29 cellular contexts compared by ENCODE assay signal in the genomic region with DNA sequence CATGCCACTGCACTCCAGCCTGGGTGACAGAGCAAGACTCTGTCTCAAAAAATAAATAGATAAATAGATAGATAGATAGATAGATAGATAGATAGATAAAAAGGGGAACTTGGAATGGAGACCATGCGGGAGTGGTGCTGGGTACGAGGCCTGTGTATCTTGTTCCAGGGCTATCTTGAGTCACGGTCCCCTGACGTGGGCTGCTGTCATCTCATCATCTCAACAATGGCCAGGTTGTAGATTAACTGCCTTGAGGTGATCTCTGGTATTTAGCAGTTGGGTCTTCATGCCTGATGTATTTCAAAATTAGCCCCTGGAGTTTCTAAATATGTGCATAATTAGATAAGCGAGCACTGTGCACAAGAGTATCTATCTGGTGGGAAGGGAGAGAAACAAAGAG.
"Had no signal": no experiment of that assay in that cellular context is flagged by ENCODE, and none has a peak within 500 bp of the region (broad histone marks: within the 10 kb centered on the region; RNA-seq: fewer than 3 reads in every experiment).

No MANE protein-coding gene starts in this region.

- FAIRE-seq: colon, endometrium, endothelial cell of umbilical vein, frontal cortex had no signal

- H3K9me3 ChIP-seq: colonic mucosa, esophagus muscularis mucosa, esophagus squamous epithelium, gastrocnemius medialis, gastroesophageal sphincter, heart left ventricle, heart right ventricle had no signal

- ATAC-seq: effector memory CD8-positive, alpha-beta T cell; esophagus mucosa; foreskin keratinocyte; gastrocnemius medialis; gastroesophageal sphincter; heart left ventricle; heart right ventricle had no signal

- H3K36me3 ChIP-seq: colonic mucosa, esophagus muscularis mucosa, esophagus squamous epithelium, gastrocnemius medialis, gastroesophageal sphincter, heart left ventricle, heart right ventricle had no signal

- H3K4me3 ChIP-seq: colonic mucosa, coronary artery, dorsolateral prefrontal cortex, esophagus muscularis mucosa, esophagus squamous epithelium, gastrocnemius medialis, gastroesophageal sphincter, heart left ventricle, heart right ventricle had no signal

- H3K27ac Mint-ChIP-seq: dendritic cell treated with granulocyte-macrophage colony-stimulating factor and Interleukin-4, amounts not matched to agents 40 ng/mL and 50 ng/mL, for 4 days; effector memory CD8-positive, alpha-beta T cell; endodermal cell had no signal

- H3K27ac ChIP-seq: colonic mucosa, coronary artery, dorsolateral prefrontal cortex, epithelial cell of prostate, esophagus muscularis mucosa, esophagus squamous epithelium, foreskin keratinocyte, gastrocnemius medialis, gastroesophageal sphincter, heart left ventricle, heart right ventricle had no signal

- DNase-seq: colonic mucosa; cortex of kidney; dermis blood vessel endothelial cell; dorsolateral prefrontal cortex; effector CD4-positive, alpha-beta T cell; effector CD8-positive, alpha-beta T cell; effector memory CD4-positive, alpha-beta T cell; effector memory CD8-positive, alpha-beta T cell; endodermal cell; erythroblast; esophagus squamous epithelium; foreskin fibroblast; foreskin keratinocyte; foreskin melanocyte; gastrocnemius medialis; glutamatergic neuron; head of caudate nucleus; heart left ventricle; heart right ventricle had no signal

- H3K27me3 ChIP-seq: colonic mucosa, dorsolateral prefrontal cortex, gastrocnemius medialis had no signal

- H3K4me1 ChIP-seq: colonic mucosa, esophagus muscularis mucosa, esophagus squamous epithelium, foreskin keratinocyte, gastrocnemius medialis, gastroesophageal sphincter, heart left ventricle, heart right ventricle had no signal

- H3K4me3 Mint-ChIP-seq: dendritic cell treated with granulocyte-macrophage colony-stimulating factor and Interleukin-4, amounts not matched to agents 40 ng/mL and 50 ng/mL, for 4 days; effector memory CD8-positive, alpha-beta T cell; endodermal cell had no signal

- H3K9me3 Mint-ChIP-seq: dendritic cell treated with granulocyte-macrophage colony-stimulating factor and Interleukin-4, amounts not matched to agents 40 ng/mL and 50 ng/mL, for 4 days; effector memory CD8-positive, alpha-beta T cell; endodermal cell had no signal
